In genomic region chr2:42792583-42793313, GRCh38 we compare ENCODE assay signal across 1 cellular context.
TF ChIP-seq lines count a peak whose summit lies in the region.

TSS of gene HAAO (minus strand) at chr2:42792583. CDS start at chr2:42792536, 47 bp downstream.

TF ChIP-seq in HepG2, 621 proteins besides CTCF, POLR2A, EP300 and RAD21 (continued from another document and continues in another):
- TF ChIP-seq ZNF569 (CRISPR knock-in tag; IDR thresholded peaks at IDR 0.05; ENCODE audit: borderline replicate concordance): peak; percentile 58; the same call in 1 of the 2 replicates
- no peak for TF ChIP-seq SMYD3 (CRISPR knock-in tag; IDR thresholded peaks at IDR 0.05)
- peak; percentile 76; the same call in 1 of the 2 replicates for TF ChIP-seq IRF1 (CRISPR knock-in tag; IDR thresholded peaks at IDR 0.05; ENCODE audit: low read depth)
- peak; percentile 61; the same call in 1 of the 2 replicates for TF ChIP-seq TFAP4 (IDR thresholded peaks at IDR 0.05; ENCODE audit: borderline replicate concordance, low read depth)
- TF ChIP-seq MEF2D (CRISPR knock-in tag; IDR thresholded peaks at IDR 0.05): peak; percentile 90
- peak; percentile 48; the same call in 1 of the 2 replicates for TF ChIP-seq NFYC (CRISPR knock-in tag; IDR thresholded peaks at IDR 0.05)
- 0 out of 2 replicates have a peak, but pooled peaks have one; percentile 41 for TF ChIP-seq ATRX (CRISPR knock-in tag; IDR thresholded peaks at IDR 0.05; ENCODE audit: borderline replicate concordance)
- TF ChIP-seq ZBTB21 (CRISPR knock-in tag; IDR thresholded peaks at IDR 0.05): no peak; the same call in 1 of the 2 replicates
- TF ChIP-seq ZNF484 (CRISPR knock-in tag; IDR thresholded peaks at IDR 0.05; ENCODE audit: borderline replicate concordance, low read depth): peak; percentile 74; the same call in 1 of the 2 replicates
- TF ChIP-seq ZSCAN12 (CRISPR knock-in tag; IDR thresholded peaks at IDR 0.05): peak; percentile 97; the same call in 1 of the 2 replicates
- TF ChIP-seq RORA (CRISPR knock-in tag; IDR thresholded peaks at IDR 0.05): 0 out of 2 replicates have a peak, but pooled peaks have one; percentile 24
- peak; percentile 88 for TF ChIP-seq ZHX1 (CRISPR knock-in tag; IDR thresholded peaks at IDR 0.05; ENCODE audit: low read depth)
- TF ChIP-seq CBX1 (IDR thresholded peaks at IDR 0.05; ENCODE audit: low read depth): no peak
- TF ChIP-seq NFYB (CRISPR knock-in tag; IDR thresholded peaks at IDR 0.05): peak; percentile 34; the same call in 1 of the 2 replicates
- peak; percentile 87 for TF ChIP-seq PTBP1 (IDR thresholded peaks at IDR 0.05; ENCODE audit: low read depth, low read length, poor library complexity, severe bottlenecking)
- no peak for TF ChIP-seq ADNP (CRISPR knock-in tag; IDR thresholded peaks at IDR 0.05)
- peak; percentile 88; the same call in 1 of the 2 replicates for TF ChIP-seq YEATS2 (CRISPR knock-in tag; IDR thresholded peaks at IDR 0.05; ENCODE audit: borderline replicate concordance)
- peak; percentile 99 for TF ChIP-seq RXRA (CRISPR knock-in tag; IDR thresholded peaks at IDR 0.05)
- TF ChIP-seq SP4 (CRISPR knock-in tag; IDR thresholded peaks at IDR 0.05): peak; percentile 89
- TF ChIP-seq IRX3 (CRISPR knock-in tag; IDR thresholded peaks at IDR 0.05; ENCODE audit: borderline replicate concordance, low read depth): no peak; the same call in 1 of the 2 replicates
- peak; percentile 82 for TF ChIP-seq ETV6 (CRISPR knock-in tag; conservative IDR thresholded peaks at IDR 0.05)
- peak; percentile 95 for TF ChIP-seq ZNF567 (CRISPR knock-in tag; IDR thresholded peaks at IDR 0.05; ENCODE audit: borderline replicate concordance)
- TF ChIP-seq HMGA1 (CRISPR knock-in tag; conservative IDR thresholded peaks at IDR 0.05): no peak
- no peak for TF ChIP-seq GABPA (IDR thresholded peaks at IDR 0.05; ENCODE audit: low read depth, low read length)
- no peak for TF ChIP-seq GABPA (CRISPR knock-in tag; IDR thresholded peaks at IDR 0.05; ENCODE audit: low read depth)
- TF ChIP-seq ZBTB39 (CRISPR knock-in tag; IDR thresholded peaks at IDR 0.05): peak; percentile 96
- peak; percentile 98; the same call in 1 of the 2 replicates for TF ChIP-seq ZNF724P (CRISPR knock-in tag; IDR thresholded peaks at IDR 0.05; ENCODE audit: borderline replicate concordance)
- TF ChIP-seq ZNF580 (CRISPR knock-in tag; IDR thresholded peaks at IDR 0.05; ENCODE audit: borderline replicate concordance, low read depth): peak; percentile 97
- peak; percentile 61; the same call in 1 of the 2 replicates for TF ChIP-seq TOE1 (CRISPR knock-in tag; IDR thresholded peaks at IDR 0.05)
- peak; percentile 88 for TF ChIP-seq PBX3 (CRISPR knock-in tag; IDR thresholded peaks at IDR 0.05; ENCODE audit: borderline replicate concordance)
- TF ChIP-seq CEBPB (IDR thresholded peaks at IDR 0.05; ENCODE audit: borderline replicate concordance, low read depth, low read length): no peak
- TF ChIP-seq ZNF781 (CRISPR knock-in tag; IDR thresholded peaks at IDR 0.05; ENCODE audit: borderline replicate concordance, not compliant biosample characterization): peak; percentile 95
- TF ChIP-seq WIZ (CRISPR knock-in tag; IDR thresholded peaks at IDR 0.05): no peak
- TF ChIP-seq MLXIP (CRISPR knock-in tag; IDR thresholded peaks at IDR 0.05; ENCODE audit: borderline replicate concordance): peak; percentile 95
- TF ChIP-seq ARNTL (CRISPR knock-in tag; IDR thresholded peaks at IDR 0.05): peak; percentile 96
- peak; percentile 97 for TF ChIP-seq KDM5B (CRISPR knock-in tag; IDR thresholded peaks at IDR 0.05; ENCODE audit: borderline replicate concordance)
- peak; percentile 100 for TF ChIP-seq NCOR1 (IDR thresholded peaks at IDR 0.05; ENCODE audit: borderline replicate concordance, low read length)
- no peak for TF ChIP-seq TCF7L2 (IDR thresholded peaks at IDR 0.05; ENCODE audit: low read depth, low read length)
- no peak for TF ChIP-seq SOX6 (IDR thresholded peaks at IDR 0.05)
- peak; percentile 91 for TF ChIP-seq SOX6 (CRISPR knock-in tag; IDR thresholded peaks at IDR 0.05)
- peak; percentile 99 for TF ChIP-seq ESRRA (CRISPR knock-in tag; IDR thresholded peaks at IDR 0.05; ENCODE audit: low read depth)
- peak; percentile 93 for TF ChIP-seq CSRNP1 (CRISPR knock-in tag; IDR thresholded peaks at IDR 0.05)
- peak; percentile 99 for TF ChIP-seq HOXA5 (CRISPR knock-in tag; IDR thresholded peaks at IDR 0.05)
- peak; percentile 96 for TF ChIP-seq TFE3 (CRISPR knock-in tag; IDR thresholded peaks at IDR 0.05)
- TF ChIP-seq MTERF4 (CRISPR knock-in tag; IDR thresholded peaks at IDR 0.05): peak; percentile 76; the same call in 1 of the 2 replicates
- TF ChIP-seq HNRNPLL (IDR thresholded peaks at IDR 0.05; ENCODE audit: low read depth, low read length, poor library complexity, severe bottlenecking): peak; percentile 85
